ENCODE assay signal across 10 cellular contexts in genomic region chr17:18960241-18960665, GRCh38. TPM values are rescaled to one million over a fixed set of nuclear protein-coding genes. Genes with fewer than 3 reads are reported as not detected.
"Had no signal": no experiment of that assay in that cellular context is flagged by ENCODE, and none has a peak within 500 bp of the region (broad histone marks: within the 10 kb centered on the region; RNA-seq: fewer than 3 reads in every experiment).

No MANE protein-coding gene starts in this region.

- H3K36me3 Mint-ChIP-seq: activated naive CD4-positive, alpha-beta T cell treated with anti-CD3 and anti-CD28 coated beads, Interleukin-2, amount 50 U/mL, for 24 hours had no signal

- H3K27me3 ChIP-seq: body of pancreas, tibial artery had no signal

- H3K27ac Mint-ChIP-seq: activated naive CD4-positive, alpha-beta T cell treated with anti-CD3 and anti-CD28 coated beads, Interleukin-2, amount 50 U/mL, for 24 hours had no signal

- H3K9me3 ChIP-seq: body of pancreas, tibial artery had no signal

- H3K36me3 ChIP-seq: tibial artery had no signal

- DNase-seq: cortex of kidney had no signal

- H3K9me3 Mint-ChIP-seq: activated naive CD4-positive, alpha-beta T cell treated with anti-CD3 and anti-CD28 coated beads, Interleukin-2, amount 50 U/mL, for 24 hours; activated T-helper 2 cell treated with anti-CD3 and anti-CD28 coated beads, Interferon-gamma antibody, Interleukin-2, Interleukin-4, amounts not matched to agents 10 μg/mL and 5 μg/mL and 100 μg/mL, durations not matched to agents 14 hours and 24 hours and 36 hours; central memory CD8-positive, alpha-beta T cell had no signal

- H3K27ac ChIP-seq: body of pancreas, tibial artery had no signal

- H3K4me3 ChIP-seq: body of pancreas, tibial artery had no signal

- H3K4me3 Mint-ChIP-seq: activated naive CD4-positive, alpha-beta T cell treated with anti-CD3 and anti-CD28 coated beads, Interleukin-2, amount 50 U/mL, for 24 hours; central memory CD8-positive, alpha-beta T cell had no signal

- H3K27me3 Mint-ChIP-seq: activated naive CD4-positive, alpha-beta T cell treated with anti-CD3 and anti-CD28 coated beads, Interleukin-2, amount 50 U/mL, for 24 hours; central memory CD8-positive, alpha-beta T cell had no signal

RNA-seq across cellular contexts. Expression of gene SLC5A10, which starts 8.3 kb away (rescaled TPM):
- total RNA-seq: activated CD8-positive, alpha-beta memory T cell treated with anti-CD3 and anti-CD28 coated beads for 36 hours; activated T-helper 2 cell treated with anti-CD3 and anti-CD28 coated beads, Interferon-gamma antibody, Interleukin-2, Interleukin-4, amounts not matched to agents 10 μg/mL and 5 μg/mL and 100 μg/mL, durations not matched to agents 14 hours and 24 hours and 36 hours; body of pancreas; fibroblast of lung; skeletal muscle tissue; T-helper 2 cell treated with Interferon-gamma antibody and Interleukin-4, amounts not matched to agents 100 ng/mL and 5 ng/mL, for 36 hours had no signal
- polyA plus RNA-seq: fibroblast of lung had no signal
